ENCODE assay signal across 29 cellular contexts in genomic region chr10:58481569-58482109, GRCh38. TPM values are rescaled to one million over a fixed set of nuclear protein-coding genes. Genes with fewer than 3 reads are reported as not detected.
"Had no signal": no experiment of that assay in that cellular context is flagged by ENCODE, and none has a peak within 500 bp of the region (broad histone marks: within the 10 kb centered on the region; RNA-seq: fewer than 3 reads in every experiment).

No MANE protein-coding gene starts in this region.

- FAIRE-seq: frontal cortex had no signal

- H3K36me3 Mint-ChIP-seq: activated naive CD4-positive, alpha-beta T cell treated with anti-CD3 and anti-CD28 coated beads, Interleukin-2, amount 10 ng/mL, durations not matched to agents 7 days and 5 days; activated naive CD4-positive, alpha-beta T cell treated with anti-CD3 and anti-CD28 coated beads, Interleukin-2, amount 50 U/mL, for 72 hours; activated naive CD8-positive, alpha-beta T cell treated with anti-CD3 and anti-CD28 coated beads, Interleukin-2, amount 10 ng/mL, durations not matched to agents 7 days and 5 days; brain had no signal

- H3K4me1 ChIP-seq: breast epithelium had no signal

- H3K27me3 Mint-ChIP-seq: brain; dendritic cell treated with granulocyte-macrophage colony-stimulating factor and Interleukin-4, amounts not matched to agents 40 ng/mL and 50 ng/mL, for 4 days had no signal

- H3K27ac Mint-ChIP-seq: activated CD4-positive, alpha-beta memory T cell treated with anti-CD3 and anti-CD28 coated beads, Interleukin-2, amount 10 ng/mL, durations not matched to agents 7 days and 5 days; activated CD4-positive, alpha-beta T cell treated with anti-CD3 and anti-CD28 coated beads, Interleukin-2, amount 10 ng/mL, durations not matched to agents 7 days and 5 days; activated naive CD4-positive, alpha-beta T cell treated with anti-CD3 and anti-CD28 coated beads, Interleukin-2, amount 10 ng/mL, durations not matched to agents 7 days and 5 days; activated naive CD4-positive, alpha-beta T cell treated with anti-CD3 and anti-CD28 coated beads, Interleukin-2, amount 50 U/mL, for 72 hours; activated naive CD8-positive, alpha-beta T cell treated with anti-CD3 and anti-CD28 coated beads, Interleukin-2, amount 10 ng/mL, durations not matched to agents 7 days and 5 days; activated T-cell treated with anti-CD3 and anti-CD28 coated beads, Interleukin-2, amount 50 U/mL, for 24 hours; activated T-cell treated with anti-CD3 and anti-CD28 coated beads, Interleukin-2, amount 50 U/mL, for 72 hours; brain; dendritic cell treated with granulocyte-macrophage colony-stimulating factor and Interleukin-4, amounts not matched to agents 40 ng/mL and 50 ng/mL, for 4 days; endodermal cell had no signal

- H3K27ac ChIP-seq: ascending aorta, breast epithelium, cardiac muscle cell, coronary artery, dorsolateral prefrontal cortex had no signal

- H3K4me3 ChIP-seq: ascending aorta, breast epithelium, cardiac muscle cell, coronary artery, dorsolateral prefrontal cortex had no signal

- H3K4me1 Mint-ChIP-seq: activated CD4-positive, alpha-beta memory T cell treated with anti-CD3 and anti-CD28 coated beads, Interleukin-2, amount 10 ng/mL, durations not matched to agents 7 days and 5 days; activated naive CD4-positive, alpha-beta T cell treated with anti-CD3 and anti-CD28 coated beads, Interleukin-2, amount 10 ng/mL, durations not matched to agents 7 days and 5 days had no signal

- H3K4me3 Mint-ChIP-seq: activated CD4-positive, alpha-beta memory T cell treated with anti-CD3 and anti-CD28 coated beads, Interleukin-2, amount 10 ng/mL, durations not matched to agents 7 days and 5 days; activated CD4-positive, alpha-beta T cell treated with anti-CD3 and anti-CD28 coated beads, Interleukin-2, amount 10 ng/mL, durations not matched to agents 7 days and 5 days; activated naive CD4-positive, alpha-beta T cell treated with anti-CD3 and anti-CD28 coated beads, Interleukin-2, amount 10 ng/mL, durations not matched to agents 7 days and 5 days; activated naive CD8-positive, alpha-beta T cell treated with anti-CD3 and anti-CD28 coated beads, Interleukin-2, amount 10 ng/mL, durations not matched to agents 7 days and 5 days; activated T-cell treated with anti-CD3 and anti-CD28 coated beads, Interleukin-2, amount 50 U/mL, for 24 hours; activated T-cell treated with anti-CD3 and anti-CD28 coated beads, Interleukin-2, amount 50 U/mL, for 72 hours; brain; dendritic cell treated with granulocyte-macrophage colony-stimulating factor and Interleukin-4, amounts not matched to agents 40 ng/mL and 50 ng/mL, for 4 days; endodermal cell had no signal

- H3K9me3 Mint-ChIP-seq: activated CD4-positive, alpha-beta memory T cell treated with anti-CD3 and anti-CD28 coated beads, Interleukin-2, amount 10 ng/mL, durations not matched to agents 7 days and 5 days; activated CD4-positive, alpha-beta T cell treated with anti-CD3 and anti-CD28 coated beads, Interleukin-2, amount 10 ng/mL, durations not matched to agents 7 days and 5 days; activated naive CD4-positive, alpha-beta T cell treated with anti-CD3 and anti-CD28 coated beads, Interleukin-2, amount 10 ng/mL, durations not matched to agents 7 days and 5 days; activated naive CD4-positive, alpha-beta T cell treated with anti-CD3 and anti-CD28 coated beads, Interleukin-2, amount 50 U/mL, for 72 hours; activated naive CD8-positive, alpha-beta T cell treated with anti-CD3 and anti-CD28 coated beads, Interleukin-2, amount 10 ng/mL, durations not matched to agents 7 days and 5 days; activated T-cell treated with anti-CD3 and anti-CD28 coated beads, Interleukin-2, amount 50 U/mL, for 24 hours; activated T-cell treated with anti-CD3 and anti-CD28 coated beads, Interleukin-2, amount 50 U/mL, for 72 hours; dendritic cell treated with granulocyte-macrophage colony-stimulating factor and Interleukin-4, amounts not matched to agents 40 ng/mL and 50 ng/mL, for 4 days; endodermal cell had no signal

- DNase-seq: activated CD4-positive, alpha-beta memory T cell treated with anti-CD3 and anti-CD28 coated beads, Interleukin-2, amount 10 ng/mL, durations not matched to agents 7 days and 5 days; activated CD4-positive, alpha-beta T cell treated with anti-CD3 and anti-CD28 coated beads for 1 hour; activated CD4-positive, alpha-beta T cell treated with anti-CD3 and anti-CD28 coated beads for 4 hours; activated CD4-positive, alpha-beta T cell treated with anti-CD3 and anti-CD28 coated beads, Interleukin-2, amount 10 ng/mL, durations not matched to agents 7 days and 5 days; activated CD4-positive, alpha-beta T cell treated with anti-CD3 and anti-CD28 coated beads, Interleukin-2, amount 50 U/mL, for 4 hours; activated CD8-positive, alpha-beta memory T cell treated with anti-CD3 and anti-CD28 coated beads, Interleukin-2, amount 50 U/mL, for 48 hours; activated gamma-delta T cell; activated naive CD4-positive, alpha-beta T cell; activated naive CD4-positive, alpha-beta T cell treated with anti-CD3 and anti-CD28 coated beads, Interleukin-2, amount 10 ng/mL, durations not matched to agents 7 days and 5 days; activated naive CD8-positive, alpha-beta T cell treated with anti-CD3 and anti-CD28 coated beads, Interleukin-2, amount 10 ng/mL, durations not matched to agents 7 days and 5 days; activated T-cell treated with anti-CD3 and anti-CD28 coated beads for 4 hours; activated T-cell treated with anti-CD3 and anti-CD28 coated beads, Interleukin-2, amount 50 U/mL, for 24 hours; activated T-cell treated with anti-CD3 and anti-CD28 coated beads, Interleukin-2, amount 50 U/mL, for 72 hours; central memory CD4-positive, alpha-beta T cell; dorsolateral prefrontal cortex; effector memory CD4-positive, alpha-beta T cell; endodermal cell; foreskin fibroblast; head of caudate nucleus had no signal

- H3K36me3 ChIP-seq: ascending aorta, breast epithelium, cardiac muscle cell had no signal

- H3K27me3 ChIP-seq: ascending aorta, breast epithelium, cardiac muscle cell had no signal

- ATAC-seq: activated naive CD4-positive, alpha-beta T cell treated with anti-CD3 and anti-CD28 coated beads, Interleukin-2, amount 50 U/mL, for 72 hours; activated T-cell treated with anti-CD3 and anti-CD28 coated beads, Interleukin-2, amount 50 U/mL, for 72 hours; esophagus mucosa had no signal

- H3K9me3 ChIP-seq: ascending aorta, breast epithelium had no signal

RNA-seq across cellular contexts. Expression of gene BICC1, which starts 31.0 kb away (rescaled TPM):
- total RNA-seq: activated CD4-positive, alpha-beta T cell treated with anti-CD3 and anti-CD28 coated beads, Interleukin-2, amount 10 ng/mL, durations not matched to agents 7 days and 5 days; activated T-cell treated with anti-CD3 and anti-CD28 coated beads, Interleukin-2, amount 50 U/mL, for 72 hours; T-helper 1 cell treated with Interleukin-12 subunit alpha and Interleukin-12 subunit beta and Interleukin-4 antibody, amounts not matched to agents 30 ng/mL and 1 ng/mL, for 36 hours had no signal
